13 cellular contexts compared by ENCODE assay signal in genomic region chr11:32830796-32831195, GRCh38. TPM values are rescaled to one million over a fixed set of nuclear protein-coding genes. Genes with fewer than 3 reads are reported as not detected.
DNase-seq lines count a peak whose midpoint lies in the region; ATAC-seq and TF ChIP-seq lines count a peak whose summit lies in the region.
"Had no signal": no experiment of that assay in that cellular context is flagged by ENCODE, and none has a peak within 500 bp of the region (broad histone marks: within the 10 kb centered on the region; RNA-seq: fewer than 3 reads in every experiment).

No MANE protein-coding gene starts in this region.

- H3K36me3 Mint-ChIP-seq in activated CD4-positive, alpha-beta T cell treated with anti-CD3 and anti-CD28 coated beads, Interleukin-2, amount 10 ng/mL, durations not matched to agents 24 days and 14 days (ENCODE audit: low read depth) = no peaks in the 10 kb centered on the region
- H3K36me3 Mint-ChIP-seq in activated naive CD8-positive, alpha-beta T cell treated with anti-CD3 and anti-CD28 coated beads, Interleukin-2, amount 50 U/mL, for 24 hours (ENCODE audit: low read depth) = no peaks in the 10 kb centered on the region

- H3K36me3 ChIP-seq in right lobe of liver (no peaks in the 10 kb centered on the region), suprapubic skin (no peaks in the 10 kb centered on the region)

- no peak for TF ChIP-seq POLR2A in right lobe of liver (IDR thresholded peaks at IDR 0.05)
- TF ChIP-seq POLR2A in suprapubic skin (IDR thresholded peaks at IDR 0.05) = no peak

- TF ChIP-seq CTCF in right lobe of liver (IDR thresholded peaks at IDR 0.05) (no peak), suprapubic skin (IDR thresholded peaks at IDR 0.05) (no peak)

- peaks cover 14% of the 10 kb centered on the region for H3K4me1 Mint-ChIP-seq in activated CD4-positive, alpha-beta T cell treated with anti-CD3 and anti-CD28 coated beads, Interleukin-2, amount 10 ng/mL, durations not matched to agents 24 days and 14 days
- peaks cover 11% of the 10 kb centered on the region for H3K4me1 Mint-ChIP-seq in activated naive CD8-positive, alpha-beta T cell treated with anti-CD3 and anti-CD28 coated beads, Interleukin-2, amount 50 U/mL, for 24 hours

- H3K27me3 ChIP-seq in right lobe of liver (no peaks in the 10 kb centered on the region), suprapubic skin (no peaks in the 10 kb centered on the region)

- H3K27ac ChIP-seq in right lobe of liver (peak overlapping the region; percentile 93 to 99 (median 95)), suprapubic skin (peak overlapping the region; percentile 83)

- no peaks in the 10 kb centered on the region for H3K9me3 Mint-ChIP-seq in activated CD4-positive, alpha-beta T cell treated with anti-CD3 and anti-CD28 coated beads, Interleukin-2, amount 10 ng/mL, durations not matched to agents 24 days and 14 days
- H3K9me3 Mint-ChIP-seq in activated naive CD8-positive, alpha-beta T cell treated with anti-CD3 and anti-CD28 coated beads, Interleukin-2, amount 50 U/mL, for 24 hours = no peaks in the 10 kb centered on the region

- TF ChIP-seq EP300 in suprapubic skin (IDR thresholded peaks at IDR 0.05) = no peak

- H3K27ac Mint-ChIP-seq in activated CD4-positive, alpha-beta T cell treated with anti-CD3 and anti-CD28 coated beads, Interleukin-2, amount 10 ng/mL, durations not matched to agents 24 days and 14 days = no peak overlapping the region
- H3K27ac Mint-ChIP-seq in activated naive CD8-positive, alpha-beta T cell treated with anti-CD3 and anti-CD28 coated beads, Interleukin-2, amount 50 U/mL, for 24 hours = no peak overlapping the region

- H3K4me1 ChIP-seq in right lobe of liver = peaks cover 0 to 11% (median 0%) of the 10 kb centered on the region in 4 donors
- H3K4me1 ChIP-seq in suprapubic skin = peaks cover 20% of the 10 kb centered on the region

- H3K4me3 ChIP-seq in right lobe of liver (peak overlapping the region; percentile 12 to 82 (median 73)), suprapubic skin (peak overlapping the region; percentile 64)

- DNase-seq in activated CD4-positive, alpha-beta T cell treated with anti-CD3 and anti-CD28 coated beads, Interleukin-2, amount 10 ng/mL, durations not matched to agents 24 days and 14 days = no peak
- no peak for DNase-seq in activated CD4-positive, alpha-beta T cell treated with anti-CD3 and anti-CD28 coated beads, Interleukin-2, amount 50 U/mL, for 4 hours
- DNase-seq in activated naive CD8-positive, alpha-beta T cell treated with anti-CD3 and anti-CD28 coated beads, Interleukin-2, amount 50 U/mL, for 24 hours = no peak
- DNase-seq in right lobe of liver (no peak), suprapubic skin (ENCODE audit: low spot score in 2 of 2) (no peak), NCI-H2196 treated with DMSO at 0.1 percent for 48 hours (lab: John Stamatoyannopoulos, UW; ENCODE audit: unreplicated experiment) (no peak), NCI-H1092 (lab: John Stamatoyannopoulos, UW) (no peak), Kasumi-1 (lab: John Stamatoyannopoulos, UW) (no peak)
- DNase-seq: NCI-H1694; stimulated activated CD8-positive, alpha-beta memory T cell treated with anti-CD3 and anti-CD28 coated beads, Interleukin-4, amount 100 ng/mL, for 48 hours had no signal

- no peak for ATAC-seq in activated naive CD8-positive, alpha-beta T cell treated with anti-CD3 and anti-CD28 coated beads, Interleukin-2, amount 50 U/mL, for 24 hours
- ATAC-seq in right lobe of liver = no peak

- intact Hi-C loops in activated CD4-positive, alpha-beta T cell treated with anti-CD3 and anti-CD28 coated beads, Interleukin-2, amount 10 ng/mL, durations not matched to agents 24 days and 14 days (cut with micrococcal nuclease) = no loop called here
- intact Hi-C loops in right lobe of liver (cut with DNase I) = loop anchor here in 1 of 2 donors (10.0 kb wide), 1 partner anchor 54 kb away; no protein-coding TSS in a partner anchor

- H3K4me3 Mint-ChIP-seq in activated CD4-positive, alpha-beta T cell treated with anti-CD3 and anti-CD28 coated beads, Interleukin-2, amount 10 ng/mL, durations not matched to agents 24 days and 14 days = peak overlapping the region; percentile 72
- peak overlapping the region; percentile 74 for H3K4me3 Mint-ChIP-seq in activated naive CD8-positive, alpha-beta T cell treated with anti-CD3 and anti-CD28 coated beads, Interleukin-2, amount 50 U/mL, for 24 hours

- 30% methylated on average over 9 of the region's 9 CpGs for WGBS in right lobe of liver (ENCODE audit: insufficient coverage, low coverage, low lambda C conversion rate, missing lambda C conversion rate)
- WGBS in suprapubic skin = 51% methylated on average over 9 of the region's 9 CpGs

- peaks cover 31% of the 10 kb centered on the region for H3K27me3 Mint-ChIP-seq in activated CD4-positive, alpha-beta T cell treated with anti-CD3 and anti-CD28 coated beads, Interleukin-2, amount 10 ng/mL, durations not matched to agents 24 days and 14 days
- peaks cover 32% of the 10 kb centered on the region for H3K27me3 Mint-ChIP-seq in activated naive CD8-positive, alpha-beta T cell treated with anti-CD3 and anti-CD28 coated beads, Interleukin-2, amount 50 U/mL, for 24 hours

- H3K9me3 ChIP-seq in right lobe of liver (no peaks in the 10 kb centered on the region), suprapubic skin (no peaks in the 10 kb centered on the region)

RNA-seq across cellular contexts. Expression of gene PRRG4, which starts 1.1 kb away (rescaled TPM):
- 0.56 and 0.85 TPM in 2 replicates for total RNA-seq in activated CD4-positive, alpha-beta T cell treated with anti-CD3 and anti-CD28 coated beads, Interleukin-2, amount 10 ng/mL, durations not matched to agents 24 days and 14 days
- 10 to 100 TPM in 3 of 6 experiments, 1 to 10 TPM in 3; 4.7 to 13.6 (median 9.5) TPM for total RNA-seq in right lobe of liver
- total RNA-seq in suprapubic skin = 10 to 100 TPM; 17.5 to 36.8 (median 34.5) TPM

RNA-seq across cellular contexts. Expression of gene CCDC73, which starts 36.3 kb away (rescaled TPM):
- total RNA-seq in activated CD4-positive, alpha-beta T cell treated with anti-CD3 and anti-CD28 coated beads, Interleukin-2, amount 10 ng/mL, durations not matched to agents 24 days and 14 days = not detected in 2 replicates
- total RNA-seq in right lobe of liver (under 1 TPM; 0.18 to 0.44 (median 0.26) TPM), suprapubic skin (not detected)
- total RNA-seq: cardiac septum, pulmonary artery endothelial cell, Right ventricle myocardium superior had no signal
